ENCODE assay signal across 11 cellular contexts in genomic region chr12:14186193-14186502, GRCh38.
DNase-seq lines count a peak whose midpoint lies in the region; ATAC-seq and TF ChIP-seq lines count a peak whose summit lies in the region.
"Had no signal": no experiment of that assay in that cellular context is flagged by ENCODE, and none has a peak within 500 bp of the region (broad histone marks: within the 10 kb centered on the region; RNA-seq: fewer than 3 reads in every experiment).

No MANE protein-coding gene starts in this region.

- H3K36me3 ChIP-seq in RWPE2 (ENCODE audit: low read depth), result no peaks in the 10 kb centered on the region
- no peaks in the 10 kb centered on the region for H3K36me3 ChIP-seq in osteoblast (ENCODE audit: insufficient read depth, low read length)
- H3K36me3 ChIP-seq: BLaER1 treated with 17β-estradiol and CSF1 and Interleukin-3, amounts not matched to agents 10 nM and 100 nM had no signal

- H3K4me1 ChIP-seq in RWPE2 (ENCODE audit: insufficient read depth, poor library complexity, severe bottlenecking) (no peaks in the 10 kb centered on the region), osteoblast (ENCODE audit: insufficient read depth, low read length) (no peaks in the 10 kb centered on the region)

- H3K9me3 Mint-ChIP-seq in progenitor cell of endocrine pancreas (ENCODE audit: low read depth) (peaks cover 10% of the 10 kb centered on the region), osteocyte (ENCODE audit: unreplicated experiment) (no peaks in the 10 kb centered on the region)

- no peak overlapping the region for H3K27ac Mint-ChIP-seq in progenitor cell of endocrine pancreas
- H3K27ac Mint-ChIP-seq in osteocyte (ENCODE audit: unreplicated experiment), result no peak overlapping the region
- H3K27ac Mint-ChIP-seq: GM23338 had no signal

- H3K27me3 ChIP-seq in RWPE2 (ENCODE audit: insufficient read depth, poor library complexity, severe bottlenecking) (no peaks in the 10 kb centered on the region), osteoblast (ENCODE audit: insufficient read depth, low read length) (peaks cover 3% of the 10 kb centered on the region)
- H3K27me3 ChIP-seq: BLaER1 treated with 17β-estradiol and CSF1 and Interleukin-3, amounts not matched to agents 10 nM and 100 nM had no signal

- no peak overlapping the region for H3K4me3 Mint-ChIP-seq in progenitor cell of endocrine pancreas (ENCODE audit: low read depth)
- no peak overlapping the region for H3K4me3 Mint-ChIP-seq in osteocyte (ENCODE audit: unreplicated experiment)
- H3K4me3 Mint-ChIP-seq: GM23338 had no signal

- H3K9me3 ChIP-seq in RWPE2 (ENCODE audit: severe bottlenecking), result no peaks in the 10 kb centered on the region
- no peaks in the 10 kb centered on the region for H3K9me3 ChIP-seq in osteoblast (ENCODE audit: low read depth, low read length)
- H3K9me3 ChIP-seq: BLaER1 treated with 17β-estradiol and CSF1 and Interleukin-3, amounts not matched to agents 10 nM and 100 nM; Caco-2 had no signal

- no peak for DNase-seq in RWPE2 (ENCODE audit: low spot score)
- no peak for DNase-seq in progenitor cell of endocrine pancreas (ENCODE audit: low spot score, unreplicated experiment)
- no peak for DNase-seq in OCI-M2 (lab: John Stamatoyannopoulos, UW; ENCODE audit: unreplicated experiment)
- DNase-seq in osteocyte (ENCODE audit: extremely low spot score, unreplicated experiment), result no peak
- DNase-seq in osteoblast (ENCODE audit: insufficient read length, low spot score, missing footprints), result no peak
- no peak for DNase-seq in NCI-H345 (lab: John Stamatoyannopoulos, UW)

- H3K4me3 ChIP-seq in RWPE2 (ENCODE audit: severe bottlenecking) (no peak overlapping the region), osteoblast (ENCODE audit: insufficient read depth, low read length) (no peak overlapping the region)
- H3K4me3 ChIP-seq: BLaER1 treated with 17β-estradiol and CSF1 and Interleukin-3, amounts not matched to agents 10 nM and 100 nM; GM23338 had no signal

- H3K4me1 Mint-ChIP-seq in progenitor cell of endocrine pancreas (ENCODE audit: low read depth) (peaks cover 1% of the 10 kb centered on the region), osteocyte (ENCODE audit: unreplicated experiment) (no peaks in the 10 kb centered on the region)

- peak; percentile 15 for ATAC-seq in GM19438 (IDR thresholded peaks at IDR 0.05; ENCODE audit: low read depth, unreplicated experiment)
- peak; percentile 14 for ATAC-seq in HG03108 (IDR thresholded peaks at IDR 0.05; ENCODE audit: unreplicated experiment)
- ATAC-seq in RWPE2 (ENCODE audit: low read depth), result no peak

- H3K79me2 ChIP-seq in osteoblast (ENCODE audit: insufficient read depth, low read length), result no peaks in the 10 kb centered on the region

- no peak overlapping the region for H3K27ac ChIP-seq in RWPE2 (ENCODE audit: poor library complexity, severe bottlenecking)
- H3K27ac ChIP-seq in osteoblast (ENCODE audit: low read depth, low read length), result no peak overlapping the region
- H3K27ac ChIP-seq: BLaER1 treated with 17β-estradiol and CSF1 and Interleukin-3, amounts not matched to agents 10 nM and 100 nM had no signal

- H3K27me3 Mint-ChIP-seq in progenitor cell of endocrine pancreas (peaks cover 6% of the 10 kb centered on the region), osteocyte (ENCODE audit: unreplicated experiment) (peaks cover 31% of the 10 kb centered on the region)

- H3K36me3 Mint-ChIP-seq in progenitor cell of endocrine pancreas (ENCODE audit: insufficient read depth), result no peaks in the 10 kb centered on the region
- H3K36me3 Mint-ChIP-seq in osteocyte (ENCODE audit: unreplicated experiment), result no peaks in the 10 kb centered on the region

- no peak overlapping the region for H2AFZ ChIP-seq in osteoblast (ENCODE audit: low read length)

- no peaks in the 10 kb centered on the region for H4K20me1 ChIP-seq in osteoblast (ENCODE audit: insufficient read depth, low read length)
- H4K20me1 ChIP-seq: BLaER1 treated with 17β-estradiol and CSF1 and Interleukin-3, amounts not matched to agents 10 nM and 100 nM had no signal

- H3K4me2 ChIP-seq in osteoblast (ENCODE audit: insufficient read depth, low read length), result no peak overlapping the region
- H3K4me2 ChIP-seq: GM23338 had no signal

- TF ChIP-seq CTCF in RWPE2 (IDR thresholded peaks at IDR 0.05; ENCODE audit: poor library complexity, severe bottlenecking) (peak; percentile 22), progenitor cell of endocrine pancreas (IDR thresholded peaks at IDR 0.05; ENCODE audit: unreplicated experiment) (peak; percentile 16), osteocyte (IDR thresholded peaks at IDR 0.05) (no peak), osteoblast (IDR thresholded peaks at IDR 0.05; ENCODE audit: extremely low read depth, low read depth, low read length) (no peak)

Comparison
In these comparisons a context has a peak if more than half of its experiments do, and no peak if none do; other contexts are left out.
1. CTCF ChIP-seq: peak in RWPE2 (single experiment) and progenitor cell of endocrine pancreas (single experiment); none in osteocyte (single experiment) and osteoblast (single experiment).